In genomic region chr7:101367676-101368075, GRCh38 we compare ENCODE assay signal across 24 cellular contexts. TPM values are rescaled to one million over a fixed set of nuclear protein-coding genes. Genes with fewer than 3 reads are reported as not detected.
"Had no signal": no experiment of that assay in that cellular context is flagged by ENCODE, and none has a peak within 500 bp of the region (broad histone marks: within the 10 kb centered on the region; RNA-seq: fewer than 3 reads in every experiment).

No MANE protein-coding gene starts in this region.

- H3K4me1 ChIP-seq: SJCRH30 had no signal

- H3K27ac ChIP-seq: SJCRH30, VCaP had no signal

- H3K4me3 ChIP-seq: SJCRH30 had no signal

- H3K27ac Mint-ChIP-seq: activated CD4-positive, alpha-beta memory T cell treated with anti-CD3 and anti-CD28 coated beads, Interleukin-2, amount 10 ng/mL, durations not matched to agents 7 days and 5 days; activated CD4-positive, alpha-beta T cell treated with anti-CD3 and anti-CD28 coated beads for 36 hours; activated naive CD4-positive, alpha-beta T cell treated with anti-CD3 and anti-CD28 coated beads, Interleukin-2, amount 50 U/mL, for 24 hours had no signal

- H3K36me3 ChIP-seq: SJCRH30 had no signal

- H3K9me3 Mint-ChIP-seq: activated CD4-positive, alpha-beta memory T cell treated with anti-CD3 and anti-CD28 coated beads, Interleukin-2, amount 10 ng/mL, durations not matched to agents 7 days and 5 days; activated naive CD4-positive, alpha-beta T cell treated with anti-CD3 and anti-CD28 coated beads, Interleukin-2, amount 50 U/mL, for 24 hours had no signal

- H3K9ac ChIP-seq: SK-N-SH had no signal

- H3K4me3 Mint-ChIP-seq: activated CD4-positive, alpha-beta memory T cell treated with anti-CD3 and anti-CD28 coated beads, Interleukin-2, amount 10 ng/mL, durations not matched to agents 7 days and 5 days; activated CD4-positive, alpha-beta T cell treated with anti-CD3 and anti-CD28 coated beads for 36 hours; activated naive CD4-positive, alpha-beta T cell treated with anti-CD3 and anti-CD28 coated beads, Interleukin-2, amount 50 U/mL, for 24 hours had no signal

- ATAC-seq: activated CD4-positive, alpha-beta T cell treated with anti-CD3 and anti-CD28 coated beads for 36 hours; PC-3; Right ventricle myocardium inferior had no signal

- DNase-seq: activated CD4-positive, alpha-beta memory T cell treated with anti-CD3 and anti-CD28 coated beads, Interleukin-2, amount 10 ng/mL, durations not matched to agents 7 days and 5 days; activated CD4-positive, alpha-beta T cell treated with anti-CD3 and anti-CD28 coated beads for 36 hours; activated CD4-positive, alpha-beta T cell treated with anti-CD3 and anti-CD28 coated beads, Interleukin-2, amount 50 U/mL, for 1 hour; activated CD8-positive, alpha-beta memory T cell treated with anti-CD3 and anti-CD28 coated beads, Interleukin-2, amount 50 U/mL, for 48 hours; activated T-cell treated with anti-CD3 and anti-CD28 coated beads, Interleukin-2, amount 50 U/mL, for 1 hour; cerebellar nuclear complex; KG1; NCI-H1105 treated with DMSO at 0.1 percent for 48 hours; NCI-H1436 treated with DMSO at 0.1 percent for 48 hours; NCI-H187; NCI-H2081; NCI-H446; NCI-H524; PC-3; RPMI8226; SJCRH30; SK-N-SH; T-helper 1 cell had no signal

- H3K9me3 ChIP-seq: SK-N-SH had no signal

- H3K27me3 ChIP-seq: SJCRH30 had no signal

- H3K36me3 Mint-ChIP-seq: activated naive CD4-positive, alpha-beta T cell treated with anti-CD3 and anti-CD28 coated beads, Interleukin-2, amount 50 U/mL, for 24 hours had no signal

RNA-seq across cellular contexts. Expression of gene COL26A1, which starts 5.0 kb away (rescaled TPM):
- total RNA-seq: activated CD4-positive, alpha-beta memory T cell treated with anti-CD3 and anti-CD28 coated beads, Interleukin-2, amount 10 ng/mL, durations not matched to agents 7 days and 5 days; activated CD4-positive, alpha-beta T cell treated with anti-CD3 and anti-CD28 coated beads for 36 hours; cardiac septum; LHCN-M2; PC-3; Right ventricle myocardium inferior; T-helper 2 cell treated with Interferon-gamma antibody and Interleukin-4, amounts not matched to agents 100 ng/mL and 5 ng/mL, for 36 hours had no signal
